13 cellular contexts compared by ENCODE assay signal in the genomic region with DNA sequence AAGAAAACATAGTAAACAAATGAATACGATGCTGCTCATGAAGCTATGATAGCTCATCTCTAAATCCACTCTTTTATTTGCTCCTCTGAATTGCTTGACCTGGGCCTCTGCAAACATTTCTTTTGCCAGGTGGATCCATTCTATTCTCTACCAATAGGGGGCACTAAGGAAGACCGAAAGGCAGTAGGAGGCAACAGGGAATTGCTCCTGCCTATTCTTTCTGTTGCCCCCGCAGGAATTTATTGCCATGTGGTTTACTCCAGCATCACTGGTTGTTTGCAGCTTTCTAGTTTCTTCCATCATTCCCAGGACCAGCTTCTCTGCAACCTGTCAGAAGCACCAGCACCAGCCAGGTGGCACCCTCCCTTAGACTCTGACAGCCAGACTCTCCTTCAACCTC. TPM values are rescaled to one million over a fixed set of nuclear protein-coding genes. Genes with fewer than 3 reads are reported as not detected.
DNase-seq lines count a peak whose midpoint lies in the region; FAIRE-seq and TF ChIP-seq lines count a peak whose summit lies in the region.
"Had no signal": no experiment of that assay in that cellular context is flagged by ENCODE, and none has a peak within 500 bp of the region (broad histone marks: within the 10 kb centered on the region; RNA-seq: fewer than 3 reads in every experiment).

No MANE protein-coding gene starts in this region.

- H3K4me3 Mint-ChIP-seq in activated naive CD8-positive, alpha-beta T cell treated with anti-CD3 and anti-CD28 coated beads for 36 hours: no peak overlapping the region
- H3K4me3 Mint-ChIP-seq: activated T-cell treated with anti-CD3 and anti-CD28 coated beads, Interleukin-2, amount 50 U/mL, for 72 hours; naive thymus-derived CD8-positive, alpha-beta T cell had no signal

- no peaks in the 10 kb centered on the region for H3K9me3 ChIP-seq in neutrophil
- H3K9me3 ChIP-seq: body of pancreas had no signal

- H3K9me3 Mint-ChIP-seq in activated naive CD8-positive, alpha-beta T cell treated with anti-CD3 and anti-CD28 coated beads for 36 hours: no peaks in the 10 kb centered on the region
- H3K9me3 Mint-ChIP-seq: activated T-cell treated with anti-CD3 and anti-CD28 coated beads, Interleukin-2, amount 50 U/mL, for 72 hours; naive thymus-derived CD8-positive, alpha-beta T cell had no signal

- H3K36me3 Mint-ChIP-seq in activated naive CD8-positive, alpha-beta T cell treated with anti-CD3 and anti-CD28 coated beads for 36 hours: no peaks in the 10 kb centered on the region
- H3K36me3 Mint-ChIP-seq: naive thymus-derived CD8-positive, alpha-beta T cell had no signal

- H3K4me3 ChIP-seq in bronchial epithelial cell (ENCODE audit: low read depth, low read length) (no peak overlapping the region), neutrophil (ENCODE audit: low read depth in 1 of 2, low read length in 1 of 2) (no peak overlapping the region)
- H3K4me3 ChIP-seq: body of pancreas had no signal

- no peaks in the 10 kb centered on the region for H3K4me1 Mint-ChIP-seq in activated naive CD8-positive, alpha-beta T cell treated with anti-CD3 and anti-CD28 coated beads for 36 hours

- H3K36me3 ChIP-seq in bronchial epithelial cell (ENCODE audit: control insufficient read depth, insufficient read depth, low read length) (no peaks in the 10 kb centered on the region), neutrophil (peaks cover 23% of the 10 kb centered on the region)

- peaks cover 9% of the 10 kb centered on the region for H3K27me3 Mint-ChIP-seq in activated naive CD8-positive, alpha-beta T cell treated with anti-CD3 and anti-CD28 coated beads for 36 hours

- in situ Hi-C loops in KBM-7 (cut with MboI; ENCODE audit: low pct_unique_long_range_greater_than_20kb, low sequenced_read_pairs): loop anchor here (25.0 kb wide), 1 partner anchor 341 kb away; no protein-coding TSS in a partner anchor

- peaks cover 69 to 92% of the 10 kb centered on the region in 2 experiments for H3K4me1 ChIP-seq in neutrophil (ENCODE audit: control insufficient read depth in 1 of 2, insufficient read depth in 1 of 2, low read depth in 1 of 2, low read length in 1 of 2)
- H3K4me1 ChIP-seq: body of pancreas had no signal

- no peak for FAIRE-seq in bronchial epithelial cell (lab: Jason Lieb, UNC)
- FAIRE-seq: islet of Langerhans had no signal

- H3K27me3 ChIP-seq in bronchial epithelial cell (ENCODE audit: control insufficient read depth, insufficient read depth, low read length) (no peaks in the 10 kb centered on the region), neutrophil (no peaks in the 10 kb centered on the region)
- H3K27me3 ChIP-seq: body of pancreas had no signal

- TF ChIP-seq CTCF in bronchial epithelial cell (IDR thresholded peaks at IDR 0.05; ENCODE audit: insufficient read depth, low read length, severe bottlenecking) (peak; percentile 23), neutrophil (IDR thresholded peaks at IDR 0.05) (peak; percentile 35)

- DNase-seq in ELR (ENCODE audit: low read depth) (peak; percentile 3), KBM-7 (peak; percentile 34), bronchial epithelial cell (ENCODE audit: low read depth) (no peak), cerebellum (ENCODE audit: low spot score) (no peak), nucleus accumbens (lab: John Stamatoyannopoulos, UW) (no peak)
- DNase-seq in activated naive CD8-positive, alpha-beta T cell treated with anti-CD3 and anti-CD28 coated beads for 36 hours: no peak
- DNase-seq: activated CD4-positive, CD25-positive, alpha-beta regulatory T cell; activated T-cell treated with anti-CD3 and anti-CD28 coated beads, Interleukin-2, amount 50 U/mL, for 72 hours; body of pancreas; naive thymus-derived CD8-positive, alpha-beta T cell; SHP77 treated with DMSO at 0.1 percent for 48 hours had no signal

- no peak overlapping the region for H3K27ac Mint-ChIP-seq in activated naive CD8-positive, alpha-beta T cell treated with anti-CD3 and anti-CD28 coated beads for 36 hours
- H3K27ac Mint-ChIP-seq: activated T-cell treated with anti-CD3 and anti-CD28 coated beads, Interleukin-2, amount 50 U/mL, for 72 hours had no signal

- H3K27ac ChIP-seq in neutrophil: peak overlapping the region; percentile 93
- H3K27ac ChIP-seq: body of pancreas had no signal

RNA-seq across cellular contexts. Expression of a gene that starts 5.3 kb away (rescaled TPM):
- total RNA-seq in bronchial epithelial cell (not detected in 2 replicates), cerebellum (not detected)
- total RNA-seq in activated naive CD8-positive, alpha-beta T cell treated with anti-CD3 and anti-CD28 coated beads for 36 hours: under 1 TPM; 0.22 to 0.23 TPM
- total RNA-seq: activated T-cell treated with anti-CD3 and anti-CD28 coated beads, Interleukin-2, amount 50 U/mL, for 72 hours had no signal

RNA-seq across cellular contexts. Expression of a gene that starts 36.6 kb away (rescaled TPM):
- total RNA-seq in bronchial epithelial cell (146 and 259 TPM in 2 replicates), cerebellum (123 TPM)
- 1 to 10 TPM; 2.3 to 4.1 TPM for total RNA-seq in activated naive CD8-positive, alpha-beta T cell treated with anti-CD3 and anti-CD28 coated beads for 36 hours

Comparison
In these comparisons a context has a peak if more than half of its experiments do, and no peak if none do; other contexts are left out.
1. DNase-seq: peak in ELR (single experiment) and KBM-7 (single experiment); none in bronchial epithelial cell (single experiment), cerebellum (single experiment), nucleus accumbens (0 of 56) and activated naive CD8-positive, alpha-beta T cell treated with anti-CD3 and anti-CD28 coated beads for 36 hours (single experiment).
2. RNA of a gene that starts 36.6 kb away (total RNA-seq): 146 to 259 TPM in bronchial epithelial cell and 123 TPM in cerebellum (single experiment); 2.3 to 4.1 TPM in activated naive CD8-positive, alpha-beta T cell treated with anti-CD3 and anti-CD28 coated beads for 36 hours; every median in the first group is over 10 times any median in the second.